In genomic region chr18:46098616-46098933, GRCh38 we compare ENCODE assay signal across 8 cellular contexts. TPM values are rescaled to one million over a fixed set of nuclear protein-coding genes. Genes with fewer than 3 reads are reported as not detected.
A peak's percentile ranks its signal among the peaks of the same experiment; 100 is the strongest.
DNase-seq lines count a peak whose midpoint lies in the region; ATAC-seq, FAIRE-seq and TF ChIP-seq lines count a peak whose summit lies in the region.

No MANE protein-coding gene starts in this region.

- WGBS in endodermal cell (ENCODE audit: insufficient coverage in 1 of 2, insufficient read length in 1 of 2), 2 experiments = 12 to 23% methylated on average over 16 of the region's 16 CpGs

- H3K9me3 Mint-ChIP-seq in endodermal cell = no peaks in the 10 kb centered on the region

- H3K4me3 ChIP-seq in DND-41 (ENCODE audit: low read depth in 1 of 2, low read length in 2 of 2) (peak overlapping the region; percentile 68 to 89; a peak in 3 of 4 replicates), OCI-LY1 (ENCODE audit: low read depth, low read length, poor library complexity, severe bottlenecking) (peak overlapping the region; percentile 99), endodermal cell (ENCODE audit: low read length) (peak overlapping the region; percentile 97), parathyroid adenoma (ENCODE audit: low read depth, low read length) (peak overlapping the region; percentile 92)

- H3F3A ChIP-seq in OCI-LY1 (ENCODE audit: insufficient read depth, low read length) = no peaks in the 10 kb centered on the region

- H2AFZ ChIP-seq in DND-41 (ENCODE audit: low read depth, low read length) (peak overlapping the region; percentile 64), OCI-LY1 (ENCODE audit: low read length) (no peak overlapping the region), parathyroid adenoma (peak overlapping the region; percentile 99)

- DNase-seq in DND-41 (no peak), endodermal cell (no peak), KBM-7 (no peak), H54 (ENCODE audit: insufficient read length, low spot score) (no peak), foreskin melanocyte (no peak), HuH-7.5 (ENCODE audit: low spot score) (no peak)

- H3K36me3 Mint-ChIP-seq in endodermal cell (ENCODE audit: low read depth) = peaks cover 24% of the 10 kb centered on the region

- ATAC-seq in DND-41 (ENCODE audit: insufficient read depth, low read depth) = no peak

- H3K36me3 ChIP-seq in DND-41 (ENCODE audit: insufficient read depth, low read length) = peaks cover 24% of the 10 kb centered on the region
- peaks cover 31% of the 10 kb centered on the region for H3K36me3 ChIP-seq in OCI-LY1 (ENCODE audit: insufficient read depth, low read length)
- H3K36me3 ChIP-seq in endodermal cell (ENCODE audit: control insufficient read depth, insufficient read depth, low read length) = peaks cover 24% of the 10 kb centered on the region
- peaks cover 5% of the 10 kb centered on the region for H3K36me3 ChIP-seq in parathyroid adenoma (ENCODE audit: control insufficient read depth, insufficient read depth, low read length)

- no peaks in the 10 kb centered on the region for H3K9me2 ChIP-seq in OCI-LY1 (ENCODE audit: low read depth, low read length)

- H3K79me2 ChIP-seq in DND-41 (ENCODE audit: insufficient read depth, low read length) = peaks cover 62% of the 10 kb centered on the region
- peaks cover 41% of the 10 kb centered on the region for H3K79me2 ChIP-seq in OCI-LY1 (ENCODE audit: insufficient read depth, low read length)
- peaks cover 25% of the 10 kb centered on the region for H3K79me2 ChIP-seq in parathyroid adenoma

- H3K9me3 ChIP-seq in DND-41 (ENCODE audit: insufficient read depth, low read length, severe bottlenecking) (no peaks in the 10 kb centered on the region), OCI-LY1 (ENCODE audit: low read length) (no peaks in the 10 kb centered on the region), endodermal cell (ENCODE audit: control insufficient read depth, low read length) (no peaks in the 10 kb centered on the region), parathyroid adenoma (ENCODE audit: control insufficient read depth, low read length) (no peaks in the 10 kb centered on the region)

- H3K9ac ChIP-seq in DND-41 (ENCODE audit: low read depth, low read length) (peak overlapping the region; percentile 73), OCI-LY1 (ENCODE audit: low read length) (peak overlapping the region; percentile 98), endodermal cell (ENCODE audit: extremely low read depth, low read length, poor library complexity, severe bottlenecking) (peak overlapping the region; percentile 95), parathyroid adenoma (no peak overlapping the region)

- H3K4me1 Mint-ChIP-seq in endodermal cell = peaks cover 15% of the 10 kb centered on the region

- H4K20me1 ChIP-seq in DND-41 (ENCODE audit: insufficient read depth, low read length) = peaks cover 13% of the 10 kb centered on the region; the same call in 1 of the 2 replicates
- H4K20me1 ChIP-seq in OCI-LY1 (ENCODE audit: insufficient read depth, low read length) = peaks cover 2% of the 10 kb centered on the region; the same call in 1 of the 2 replicates

- H3K4me2 ChIP-seq in DND-41 (ENCODE audit: insufficient read depth, low read length) (peak overlapping the region; percentile 68), OCI-LY1 (ENCODE audit: low read length) (peak overlapping the region; percentile 92), parathyroid adenoma (ENCODE audit: low read length) (peak overlapping the region; percentile 52)

- H3K4me3 Mint-ChIP-seq in endodermal cell = peak overlapping the region; percentile 98

- H3K4me1 ChIP-seq in DND-41 (ENCODE audit: insufficient read depth, low read length) = peaks cover 52% of the 10 kb centered on the region
- H3K4me1 ChIP-seq in OCI-LY1 (ENCODE audit: insufficient read depth, low read length, severe bottlenecking) = peaks cover 31% of the 10 kb centered on the region
- no peaks in the 10 kb centered on the region for H3K4me1 ChIP-seq in endodermal cell (ENCODE audit: control insufficient read depth, insufficient read depth, low read length)
- H3K4me1 ChIP-seq in parathyroid adenoma = peaks cover 10% of the 10 kb centered on the region

- peak overlapping the region; percentile 91 for H3K27ac ChIP-seq in DND-41 (ENCODE audit: low read length)
- H3K27ac ChIP-seq in OCI-LY1 (ENCODE audit: low read depth, low read length, poor library complexity, severe bottlenecking) = peak overlapping the region; percentile 86
- H3K27ac ChIP-seq in endodermal cell (ENCODE audit: low read depth, low read length) = peak overlapping the region; percentile 77
- peak overlapping the region; percentile 94 for H3K27ac ChIP-seq in parathyroid adenoma

- H3K27me3 Mint-ChIP-seq in endodermal cell (ENCODE audit: insufficient read depth) = no peaks in the 10 kb centered on the region

- no peak for FAIRE-seq in H54 (lab: Jason Lieb, UNC)

- TF ChIP-seq POLR2A in H54 (IDR thresholded peaks at IDR 0.05; ENCODE audit: low read depth, low read length) = no peak

- TF ChIP-seq CTCF in DND-41 (IDR thresholded peaks at IDR 0.05; ENCODE audit: borderline replicate concordance, extremely low read depth, low read length, poor library complexity, severe bottlenecking) = no peak
- no peak for TF ChIP-seq CTCF in OCI-LY1 (IDR thresholded peaks at IDR 0.05; ENCODE audit: low read length)
- no peak for TF ChIP-seq CTCF in endodermal cell (conservative IDR thresholded peaks at IDR 0.05)
- TF ChIP-seq CTCF in parathyroid adenoma (IDR thresholded peaks at IDR 0.05) = no peak

- in situ Hi-C loops in KBM-7 (cut with MboI; ENCODE audit: low pct_unique_long_range_greater_than_20kb, low sequenced_read_pairs) = no loop called here

- peak overlapping the region; percentile 98 for H3K27ac Mint-ChIP-seq in endodermal cell

- H3K27me3 ChIP-seq in DND-41 (ENCODE audit: insufficient read depth, low read length, poor library complexity) (no peaks in the 10 kb centered on the region), OCI-LY1 (ENCODE audit: insufficient read depth, low read length) (no peaks in the 10 kb centered on the region), endodermal cell (ENCODE audit: control insufficient read depth, insufficient read depth, low read length, poor library complexity, severe bottlenecking) (no peaks in the 10 kb centered on the region), parathyroid adenoma (ENCODE audit: control insufficient read depth, insufficient read depth, low read length) (no peaks in the 10 kb centered on the region)

RNA-seq across cellular contexts. Expression of gene ATP5F1A, which starts 0.5 kb away (rescaled TPM):
- 100 to 1,000 TPM; 608 to 706 TPM for total RNA-seq in endodermal cell
- 609 TPM for polyA plus RNA-seq in endodermal cell (2013, experiment 1 of 2)
- polyA plus RNA-seq in endodermal cell (2013, experiment 2 of 2) = 550 TPM

RNA-seq across cellular contexts. Expression of gene HAUS1, which starts 5.6 kb away (rescaled TPM):
- total RNA-seq in endodermal cell = 100 to 1,000 TPM in 1 of 2 donors, 10 to 100 TPM in 1; 80.1 to 130 TPM
- 110 TPM for polyA plus RNA-seq in endodermal cell (2013, experiment 1 of 2)
- 113 TPM for polyA plus RNA-seq in endodermal cell (2013, experiment 2 of 2)

RNA-seq across cellular contexts. Expression of gene PSTPIP2, which starts 26.5 kb away (rescaled TPM):
- 10 to 100 TPM; 10.6 to 10.8 TPM for total RNA-seq in endodermal cell
- 6.3 TPM for polyA plus RNA-seq in endodermal cell (2013, experiment 1 of 2)
- 6.2 TPM for polyA plus RNA-seq in endodermal cell (2013, experiment 2 of 2)
